1 cellular context compared by ENCODE assay signal in genomic region chr22:23242473-23243001, GRCh38.
TF ChIP-seq lines count a peak whose summit lies in the region.

No MANE protein-coding gene starts in this region.

TF ChIP-seq in WTC11, 78 proteins besides CTCF, POLR2A, EP300 and RAD21 (continued from another document):
- no peak for TF ChIP-seq ARID4B (CRISPR knock-in tag; IDR thresholded peaks at IDR 0.05; ENCODE audit: borderline replicate concordance)
TF ChIP-seq in WTC11: peak in this region for 8.
